8 cellular contexts compared by ENCODE assay signal in genomic region chr7:152336754-152337368, GRCh38.
DNase-seq lines count a peak whose midpoint lies in the region; ATAC-seq and TF ChIP-seq lines count a peak whose summit lies in the region.

No MANE protein-coding gene starts in this region.

- peaks cover 6% of the 10 kb centered on the region; the same call in 1 of the 2 replicates for H3F3A ChIP-seq in OCI-LY1 (ENCODE audit: insufficient read depth, low read length)

- H3K27ac ChIP-seq in CD8-positive, alpha-beta T cell (ENCODE audit: low read depth, low read length) = no peak overlapping the region
- H3K27ac ChIP-seq in OCI-LY1 (ENCODE audit: low read depth, low read length, poor library complexity, severe bottlenecking) (peak overlapping the region; percentile 95), upper lobe of right lung (no peak overlapping the region)

- peak; percentile 61 for TF ChIP-seq CTCF in CD8-positive, alpha-beta T cell (IDR thresholded peaks at IDR 0.05)
- TF ChIP-seq CTCF in OCI-LY1 (IDR thresholded peaks at IDR 0.05; ENCODE audit: low read length) = peak; percentile 91
- TF ChIP-seq CTCF in cardiac fibroblast (IDR thresholded peaks at IDR 0.05; ENCODE audit: low read depth, low read length) = peak; percentile 42
- peak; percentile 49 for TF ChIP-seq CTCF in upper lobe of right lung (IDR thresholded peaks at IDR 0.05)

- intact Hi-C loops in CD8-positive, alpha-beta T cell (cut with DNase I, micrococcal nuclease) = loop anchor here (2.0 to 10.0 kb wide), 6 partner anchors 95 to 372 kb away; partner anchors contain the start of gene XRCC2 (in 1 of the 2)
- intact Hi-C loops in upper lobe of right lung (cut with DNase I) = no loop called here

- DNase-seq in CD8-positive, alpha-beta T cell = peak in 3 of 7 experiments; percentile 4 to 17 (median 15)
- DNase-seq in cardiac fibroblast (ENCODE audit: low read depth in 2 of 2) (peak; percentile 40 to 67), left lobe of liver (ENCODE audit: low spot score) (no peak), upper lobe of right lung (no peak), mesenteric fat pad (ENCODE audit: low spot score) (no peak)

- H4K20me1 ChIP-seq in OCI-LY1 (ENCODE audit: insufficient read depth, low read length) = peaks cover 5% of the 10 kb centered on the region; the same call in 1 of the 2 replicates

- H3K36me3 ChIP-seq in CD8-positive, alpha-beta T cell (ENCODE audit: insufficient read depth, low read length) = no peaks in the 10 kb centered on the region
- H3K36me3 ChIP-seq in OCI-LY1 (ENCODE audit: insufficient read depth, low read length) (peaks cover 4% of the 10 kb centered on the region; the same call in 1 of the 2 replicates), upper lobe of right lung (no peaks in the 10 kb centered on the region)

- CTCF ChIA-PET in CD8-positive, alpha-beta T cell (lab: Charles Lee) = interaction anchor here (0.6 to 3.9 kb wide), 22 partner anchors 9 to 370 kb away, joined by 3 to 24 read pairs (median 3); partner anchors contain the start of gene XRCC2

- no peaks in the 10 kb centered on the region for H3K9me3 Mint-ChIP-seq in CD8-positive, alpha-beta T cell

- peaks cover 93% of the 10 kb centered on the region for H3K79me2 ChIP-seq in OCI-LY1 (ENCODE audit: insufficient read depth, low read length)

- no peak overlapping the region for H3K27ac Mint-ChIP-seq in CD8-positive, alpha-beta T cell

- peaks cover 66% of the 10 kb centered on the region for H3K4me1 Mint-ChIP-seq in CD8-positive, alpha-beta T cell (ENCODE audit: low read depth)

- H3K4me3 ChIP-seq in CD8-positive, alpha-beta T cell (ENCODE audit: low read depth, low read length) = no peak overlapping the region
- H3K4me3 ChIP-seq in OCI-LY1 (ENCODE audit: low read depth, low read length, poor library complexity, severe bottlenecking) (no peak overlapping the region), cardiac fibroblast (replicated peaks in 1 of 2; ENCODE audit: low read depth in 2 of 2, low read length in 2 of 2) (no peak overlapping the region), upper lobe of right lung (no peak overlapping the region)

- H3K9me2 ChIP-seq in OCI-LY1 (ENCODE audit: low read depth, low read length) = no peaks in the 10 kb centered on the region

- H3K27me3 Mint-ChIP-seq in CD8-positive, alpha-beta T cell (ENCODE audit: low read depth) = no peaks in the 10 kb centered on the region

- ATAC-seq in CD8-positive, alpha-beta T cell = peak; percentile 65
- ATAC-seq in GM18520 (IDR thresholded peaks at IDR 0.05; ENCODE audit: unreplicated experiment) (peak; percentile 53), HG03196 (IDR thresholded peaks at IDR 0.05; ENCODE audit: unreplicated experiment) (peak; percentile 53), left lobe of liver (peak; percentile 81), upper lobe of right lung (peak; percentile 91)

- H3K4me1 ChIP-seq in CD8-positive, alpha-beta T cell (ENCODE audit: insufficient read depth, low read length) = peaks cover 25% of the 10 kb centered on the region
- H3K4me1 ChIP-seq in OCI-LY1 (ENCODE audit: insufficient read depth, low read length, severe bottlenecking) = peaks cover 67% of the 10 kb centered on the region
- H3K4me1 ChIP-seq in upper lobe of right lung = peaks cover 45% of the 10 kb centered on the region

- peak overlapping the region; percentile 3; the same call in 1 of the 2 replicates for H3K9ac ChIP-seq in OCI-LY1 (ENCODE audit: low read length)

- no peak overlapping the region for H2AFZ ChIP-seq in OCI-LY1 (ENCODE audit: low read length)

- H3K9me3 ChIP-seq in CD8-positive, alpha-beta T cell (ENCODE audit: low read length) = no peaks in the 10 kb centered on the region
- H3K9me3 ChIP-seq in OCI-LY1 (ENCODE audit: low read length) (no peaks in the 10 kb centered on the region), upper lobe of right lung (no peaks in the 10 kb centered on the region)

- H3K4me2 ChIP-seq in OCI-LY1 (ENCODE audit: low read length) = peak overlapping the region; percentile 30

- POLR2A ChIA-PET in CD8-positive, alpha-beta T cell (lab: Charles Lee) = interaction anchor here (0.6 to 1.1 kb wide), 3 partner anchors 41 to 127 kb away, joined by 3 to 4 read pairs (median 3); no protein-coding TSS in a partner anchor

- H3K36me3 Mint-ChIP-seq in CD8-positive, alpha-beta T cell = peaks cover 3% of the 10 kb centered on the region

- peak overlapping the region; percentile 78 for H3K4me3 Mint-ChIP-seq in CD8-positive, alpha-beta T cell

- no peaks in the 10 kb centered on the region for H3K27me3 ChIP-seq in CD8-positive, alpha-beta T cell (ENCODE audit: insufficient read depth, low read length)
- H3K27me3 ChIP-seq in OCI-LY1 (ENCODE audit: insufficient read depth, low read length) = no peaks in the 10 kb centered on the region
- H3K27me3 ChIP-seq in upper lobe of right lung = no peaks in the 10 kb centered on the region

Comparison
In these comparisons a context has a peak if more than half of its experiments do, and no peak if none do; other contexts are left out.
1. DNase-seq: peak in cardiac fibroblast (2 of 2); none in left lobe of liver (single experiment), upper lobe of right lung (single experiment) and mesenteric fat pad (single experiment).
2. Peak in every context shown above with its lines, with median percentiles within 50 percentile points of each other: ATAC-seq and CTCF ChIP-seq.